9 cellular contexts compared by ENCODE assay signal in the genomic region with DNA sequence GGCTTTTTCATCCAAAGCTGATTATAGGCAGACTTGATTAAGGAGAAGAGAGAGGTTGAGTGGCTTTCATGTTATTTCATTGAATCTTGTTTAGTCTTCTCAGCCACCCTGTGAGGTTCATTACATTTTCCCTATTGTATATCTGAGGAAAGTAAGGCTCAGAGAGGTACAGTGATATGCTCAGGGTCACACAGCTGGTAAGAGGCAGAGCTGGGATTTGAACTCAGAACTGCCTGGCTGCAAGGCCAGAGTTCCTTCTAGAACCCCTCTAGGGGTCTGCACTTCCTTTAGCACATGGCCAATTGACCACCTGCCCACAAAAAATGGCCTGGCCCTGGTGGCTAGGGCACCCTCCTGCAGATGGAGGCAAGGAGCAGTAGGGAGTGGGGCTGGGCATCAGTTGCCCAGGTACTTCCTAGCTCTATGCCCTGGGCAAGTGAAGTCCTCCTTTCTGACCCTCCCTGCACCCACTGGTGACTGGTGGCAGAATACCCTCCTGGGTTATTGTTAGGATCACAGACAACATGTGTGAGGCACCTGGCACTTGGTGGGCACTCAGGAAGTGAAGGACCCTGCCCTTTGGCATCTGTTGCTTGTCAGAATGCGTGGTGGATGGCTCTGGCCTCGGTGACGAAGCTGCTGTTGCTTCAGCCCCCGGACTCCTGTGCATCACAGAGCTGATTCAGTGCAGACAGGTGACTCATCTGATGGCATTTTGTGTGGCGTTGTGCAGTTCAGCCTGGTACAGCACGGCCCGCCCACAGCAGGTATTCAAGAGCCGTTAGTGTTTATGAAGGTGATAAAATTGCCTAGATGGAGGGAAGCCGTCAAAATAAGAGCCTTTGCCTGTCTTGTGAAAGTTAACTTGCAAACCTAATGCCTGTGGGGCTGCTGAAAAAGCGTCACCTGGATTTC.
DNase-seq lines count a peak whose midpoint lies in the region; ATAC-seq and TF ChIP-seq lines count a peak whose summit lies in the region.
"Had no signal": no experiment of that assay in that cellular context is flagged by ENCODE, and none has a peak within 500 bp of the region (broad histone marks: within the 10 kb centered on the region; RNA-seq: fewer than 3 reads in every experiment).

No MANE protein-coding gene starts in this region.

- H3K36me3 Mint-ChIP-seq in activated naive CD8-positive, alpha-beta T cell treated with anti-CD3 and anti-CD28 coated beads for 36 hours = no peaks in the 10 kb centered on the region

- 49 to 55% methylated on average over 6 to 9 of the region's 10 CpGs for WGBS in tibial nerve, 2 donors

- no peak overlapping the region for H2AFZ ChIP-seq in ACC112 (ENCODE audit: low read length, unreplicated experiment)

- no peak overlapping the region for H3K27ac Mint-ChIP-seq in activated naive CD8-positive, alpha-beta T cell treated with anti-CD3 and anti-CD28 coated beads for 36 hours

- no peak for TF ChIP-seq POLR2A in tibial nerve (IDR thresholded peaks at IDR 0.05)

- intact Hi-C loops in lower lobe of right lung (cut with DNase I) = no loop called here

- peaks cover 34% of the 10 kb centered on the region for H3K4me1 Mint-ChIP-seq in activated naive CD8-positive, alpha-beta T cell treated with anti-CD3 and anti-CD28 coated beads for 36 hours

- H3K27me3 ChIP-seq in ACC112 (ENCODE audit: insufficient read depth, low read length) = no peaks in the 10 kb centered on the region
- H3K27me3 ChIP-seq in lower lobe of right lung (ENCODE audit: low read depth) = no peaks in the 10 kb centered on the region
- H3K27me3 ChIP-seq in tibial nerve = no peaks in the 10 kb centered on the region
- H3K27me3 ChIP-seq: vagina had no signal

- peak overlapping the region; percentile 68 for H3K27ac ChIP-seq in ACC112 (ENCODE audit: low read depth, low read length)
- H3K27ac ChIP-seq in lower lobe of right lung = peak overlapping the region; percentile 71
- peak overlapping the region in 1 of 4 donors; percentile 36 for H3K27ac ChIP-seq in tibial nerve

- TF ChIP-seq EP300 in tibial nerve (IDR thresholded peaks at IDR 0.05) = no peak

- H3K9me3 ChIP-seq in lower lobe of right lung (no peaks in the 10 kb centered on the region), tibial nerve (no peaks in the 10 kb centered on the region)
- H3K9me3 ChIP-seq: vagina had no signal

- H3K36me3 ChIP-seq in ACC112 (ENCODE audit: insufficient read depth, low read length) (no peaks in the 10 kb centered on the region), lower lobe of right lung (no peaks in the 10 kb centered on the region), tibial nerve (no peaks in the 10 kb centered on the region)
- H3K36me3 ChIP-seq: vagina had no signal

- ATAC-seq in lower lobe of right lung (peak; percentile 78 to 89), GM19463 (IDR thresholded peaks at IDR 0.05; ENCODE audit: unreplicated experiment) (no peak), HG02798 (IDR thresholded peaks at IDR 0.05; ENCODE audit: poor library complexity, unreplicated experiment) (no peak)

- H3K27me3 Mint-ChIP-seq in activated naive CD8-positive, alpha-beta T cell treated with anti-CD3 and anti-CD28 coated beads for 36 hours = no peaks in the 10 kb centered on the region

- no peak overlapping the region for H3K4me3 Mint-ChIP-seq in activated naive CD8-positive, alpha-beta T cell treated with anti-CD3 and anti-CD28 coated beads for 36 hours

- TF ChIP-seq CTCF in lower lobe of right lung (IDR thresholded peaks at IDR 0.05) (no peak), tibial nerve (IDR thresholded peaks at IDR 0.05) (no peak)

- H3K4me1 ChIP-seq in ACC112 (ENCODE audit: control insufficient read depth, insufficient read depth, low read length, unreplicated experiment) (peaks cover 40% of the 10 kb centered on the region), lower lobe of right lung (peaks cover 62% of the 10 kb centered on the region), tibial nerve (peaks cover 0 to 35% (median 14%) of the 10 kb centered on the region in 4 donors)

- no peaks in the 10 kb centered on the region for H3K79me2 ChIP-seq in ACC112 (ENCODE audit: control insufficient read depth, insufficient read depth, low read length, unreplicated experiment)

- no peaks in the 10 kb centered on the region for H3K9me3 Mint-ChIP-seq in activated naive CD8-positive, alpha-beta T cell treated with anti-CD3 and anti-CD28 coated beads for 36 hours

- peak; percentile 87 for DNase-seq in HT-29 (ENCODE audit: low spot score)
- peak; percentile 47 for DNase-seq in activated naive CD8-positive, alpha-beta T cell treated with anti-CD3 and anti-CD28 coated beads for 36 hours
- DNase-seq in lower lobe of right lung = peak; percentile 64
- peak; percentile 47 for DNase-seq in superior temporal gyrus (ENCODE audit: extremely low spot score)
- DNase-seq in tibial nerve (ENCODE audit: low spot score in 2 of 2) = no peak

- H3K4me3 ChIP-seq in ACC112 (ENCODE audit: low read depth, low read length) = no peak overlapping the region
- H3K4me3 ChIP-seq in lower lobe of right lung = no peak overlapping the region
- H3K4me3 ChIP-seq in tibial nerve = no peak overlapping the region
- H3K4me3 ChIP-seq: vagina had no signal

Comparison
In these comparisons a context has a peak if more than half of its experiments do, and no peak if none do; other contexts are left out.
1. DNase-seq: peak in HT-29 (single experiment), activated naive CD8-positive, alpha-beta T cell treated with anti-CD3 and anti-CD28 coated beads for 36 hours (single experiment), lower lobe of right lung (single experiment) and superior temporal gyrus (single experiment); none in tibial nerve (0 of 2).
2. ATAC-seq: peak in lower lobe of right lung (2 of 2); none in GM19463 (single experiment) and HG02798 (single experiment).